In genomic region chr13:95180513-95181245, GRCh38 we compare ENCODE assay signal across 14 cellular contexts.
DNase-seq lines count a peak whose midpoint lies in the region; ATAC-seq and TF ChIP-seq lines count a peak whose summit lies in the region.
"Had no signal": no experiment of that assay in that cellular context is flagged by ENCODE, and none has a peak within 500 bp of the region (broad histone marks: within the 10 kb centered on the region; RNA-seq: fewer than 3 reads in every experiment).

No MANE protein-coding gene starts in this region.

- in situ Hi-C loops in HAP-1 (cut with MboI; ENCODE audit: low sequenced_read_pairs) = loop anchor here (25.0 kb wide), 1 partner anchor 1782 kb away; no protein-coding TSS in a partner anchor

- H3K27ac ChIP-seq in body of pancreas = no peak overlapping the region
- no peak overlapping the region for H3K27ac ChIP-seq in lower lobe of right lung
- H3K27ac ChIP-seq: SJSA1 had no signal

- H3K4me3 ChIP-seq in body of pancreas (no peak overlapping the region), lower lobe of right lung (no peak overlapping the region), HAP-1 (no peak overlapping the region)
- H3K4me3 ChIP-seq: SJSA1, smooth muscle cell had no signal

- ATAC-seq in Right ventricle myocardium inferior (peak; percentile 53), body of pancreas (peak; percentile 85), lower lobe of right lung (peak; percentile 85 to 92), GM21367 (IDR thresholded peaks at IDR 0.05; ENCODE audit: unreplicated experiment) (no peak)

- H3K27me3 ChIP-seq in body of pancreas (no peaks in the 10 kb centered on the region), lower lobe of right lung (ENCODE audit: low read depth) (no peaks in the 10 kb centered on the region), HAP-1 (ENCODE audit: low read depth) (no peaks in the 10 kb centered on the region)
- H3K27me3 ChIP-seq: SJSA1 had no signal

- H3K9me3 ChIP-seq in body of pancreas (no peaks in the 10 kb centered on the region), lower lobe of right lung (no peaks in the 10 kb centered on the region), HAP-1 (no peaks in the 10 kb centered on the region)
- H3K9me3 ChIP-seq: SJSA1 had no signal

- no peak for TF ChIP-seq CTCF in body of pancreas (IDR thresholded peaks at IDR 0.05)
- no peak for TF ChIP-seq CTCF in lower lobe of right lung (IDR thresholded peaks at IDR 0.05)

- intact Hi-C loops in Right ventricle myocardium inferior (cut with DNase I) = no loop called here
- intact Hi-C loops in cardiac septum (cut with DNase I) = no loop called here
- intact Hi-C loops in body of pancreas (cut with DNase I) = no loop called here
- intact Hi-C loops in lower lobe of right lung (cut with DNase I) = loop anchor here (10.0 kb wide), 1 partner anchor 224 kb away; no protein-coding TSS in a partner anchor

- H3K4me1 ChIP-seq in body of pancreas = peaks cover 15% of the 10 kb centered on the region
- peaks cover 25% of the 10 kb centered on the region for H3K4me1 ChIP-seq in lower lobe of right lung
- no peaks in the 10 kb centered on the region for H3K4me1 ChIP-seq in HAP-1
- H3K4me1 ChIP-seq: SJSA1 had no signal

- TF ChIP-seq POLR2A in body of pancreas (IDR thresholded peaks at IDR 0.05) = no peak

- 25 to 31% methylated on average over 5 of the region's 5 CpGs for WGBS in body of pancreas, 2 donors

- no peaks in the 10 kb centered on the region for H3K36me3 ChIP-seq in body of pancreas (replicated peaks in 1 of 2; ENCODE audit: insufficient read depth in 1 of 2, low read depth in 2 of 2)
- peaks cover 16% of the 10 kb centered on the region for H3K36me3 ChIP-seq in lower lobe of right lung
- peaks cover 2% of the 10 kb centered on the region for H3K36me3 ChIP-seq in HAP-1 (replicated peaks)
- H3K36me3 ChIP-seq: SJSA1 had no signal

- DNase-seq in Right ventricle myocardium inferior (ENCODE audit: missing footprints) = no peak
- no peak for DNase-seq in cardiac septum (ENCODE audit: low spot score)
- DNase-seq in body of pancreas = peak in 3 of 4 donors; percentile 22 to 33 (median 23)
- no peak for DNase-seq in lower lobe of right lung
- DNase-seq in MV-4-11 (lab: John Stamatoyannopoulos, UW) = no peak
- DNase-seq in NCI-H2081 treated with DMSO at 0.1 percent for 48 hours (lab: John Stamatoyannopoulos, UW) = no peak
- no peak for DNase-seq in HAP-1 (ENCODE audit: low spot score in 2 of 2)
- DNase-seq: activated naive CD4-positive, alpha-beta T cell; glutamatergic neuron; left cardiac atrium; NCI-H2107 had no signal

Comparison
In these comparisons a context has a peak if more than half of its experiments do, and no peak if none do; other contexts are left out.
1. DNase-seq: peak in body of pancreas (3 of 4); none in Right ventricle myocardium inferior (single experiment), cardiac septum (single experiment), lower lobe of right lung (single experiment), MV-4-11 (single experiment), NCI-H2081 treated with DMSO at 0.1 percent for 48 hours (single experiment) and HAP-1 (0 of 2).